22 cellular contexts compared by ENCODE assay signal in genomic region chr3:97835761-97836160, GRCh38. TPM values are rescaled to one million over a fixed set of nuclear protein-coding genes. Genes with fewer than 3 reads are reported as not detected.
A peak's percentile ranks its signal among the peaks of the same experiment; 100 is the strongest.
DNase-seq lines count a peak whose midpoint lies in the region; ATAC-seq, FAIRE-seq and TF ChIP-seq lines count a peak whose summit lies in the region.
"Had no signal": no experiment of that assay in that cellular context is flagged by ENCODE, and none has a peak within 500 bp of the region (broad histone marks: within the 10 kb centered on the region; RNA-seq: fewer than 3 reads in every experiment).

No MANE protein-coding gene starts in this region.

- H3K27ac ChIP-seq in foreskin keratinocyte (no peak overlapping the region), OCI-LY7 (ENCODE audit: low read depth, low read length, poor library complexity, severe bottlenecking) (no peak overlapping the region)
- H3K27ac ChIP-seq: BLaER1, heart left ventricle, suprapubic skin had no signal

- TF ChIP-seq CTCF in foreskin keratinocyte (conservative IDR thresholded peaks at IDR 0.05) (no peak), OCI-LY7 (conservative IDR thresholded peaks at IDR 0.05; ENCODE audit: low read length) (no peak)

- no peaks in the 10 kb centered on the region for H3K27me3 Mint-ChIP-seq in activated T-helper 17 cell treated with anti-CD3 and anti-CD28 coated beads, Interleukin-2, amount 50 U/mL, for 72 hours
- H3K27me3 Mint-ChIP-seq: activated CD8-positive, alpha-beta T cell treated with anti-CD3 and anti-CD28 coated beads for 36 hours; dendritic cell treated with granulocyte-macrophage colony-stimulating factor and Interleukin-4, amounts not matched to agents 40 ng/mL and 50 ng/mL, for 4 days; naive thymus-derived CD4-positive, alpha-beta T cell had no signal

- H3K9me3 Mint-ChIP-seq in activated T-helper 17 cell treated with anti-CD3 and anti-CD28 coated beads, Interleukin-2, amount 50 U/mL, for 72 hours, result no peaks in the 10 kb centered on the region

- DNase-seq in A172 (ENCODE audit: low spot score) (peak; percentile 11), H54 (ENCODE audit: insufficient read length, low spot score) (peak; percentile 37), foreskin keratinocyte (peak in 1 of 2 donors; percentile 78), NCI-H2029 treated with DMSO at 0.1 percent for 48 hours (lab: John Stamatoyannopoulos, UW) (no peak), DMS79 treated with DMSO at 0.1 percent for 48 hours (lab: John Stamatoyannopoulos, UW) (no peak), OCI-LY7 (ENCODE audit: low spot score) (no peak), left colon (no peak)
- DNase-seq: activated CD8-positive, alpha-beta T cell treated with anti-CD3 and anti-CD28 coated beads for 36 hours; activated gamma-delta T cell treated with Interleukin-2 at 50 U/mL for 16 hours; activated T-cell treated with anti-CD3 and anti-CD28 coated beads for 4 hours; COR-L47; DMS79; heart left ventricle; naive thymus-derived CD4-positive, alpha-beta T cell; NK-92 treated with Interleukin-12 subunit alpha and Interleukin-12 subunit beta, amount 100 ng/mL, for 24 hours; retina had no signal

- ATAC-seq in activated T-helper 17 cell treated with anti-CD3 and anti-CD28 coated beads, Interleukin-2, amount 50 U/mL, for 72 hours (replicated peaks), result peak; percentile 77
- ATAC-seq in foreskin keratinocyte (peak; percentile 99), left colon (no peak)
- ATAC-seq: activated CD8-positive, alpha-beta T cell treated with anti-CD3 and anti-CD28 coated beads for 36 hours; heart left ventricle; naive thymus-derived CD4-positive, alpha-beta T cell had no signal

- POLR2A ChIA-PET in OCI-LY7 (lab: Charles Lee), result interaction anchor here (0.6 kb wide), 1 partner anchor 253 kb away, joined by 3 read pairs; no protein-coding TSS in a partner anchor

- H3K27me3 ChIP-seq in foreskin keratinocyte, result no peaks in the 10 kb centered on the region
- H3K27me3 ChIP-seq: BLaER1, heart left ventricle, suprapubic skin had no signal

- no TSS peak for BruUV-seq in OCI-LY7 (replicated peaks; lab: Mats Ljungman, UMichigan)

- H3K9me3 ChIP-seq in OCI-LY7 (ENCODE audit: low read length), result no peaks in the 10 kb centered on the region
- H3K9me3 ChIP-seq: BLaER1, HAP-1, suprapubic skin had no signal

- no peaks in the 10 kb centered on the region for H3K36me3 ChIP-seq in OCI-LY7 (ENCODE audit: insufficient read depth, low read length)
- H3K36me3 ChIP-seq: BLaER1, HAP-1, heart left ventricle had no signal

- H3K9me2 ChIP-seq in OCI-LY7 (ENCODE audit: insufficient read depth, low read length), result no peaks in the 10 kb centered on the region

- TF ChIP-seq POLR2A in H54 (IDR thresholded peaks at IDR 0.05; ENCODE audit: low read depth, low read length), result no peak

- no peak overlapping the region for H3K4me2 ChIP-seq in OCI-LY7 (ENCODE audit: low read length)
- H3K4me2 ChIP-seq: BLaER1 had no signal

- intact Hi-C loops in OCI-LY7 (cut with micrococcal nuclease; ENCODE audit: unreplicated experiment) (no loop called here), left colon (cut with DNase I, micrococcal nuclease) (no loop called here)

- H3K27ac Mint-ChIP-seq in activated T-helper 17 cell treated with anti-CD3 and anti-CD28 coated beads, Interleukin-2, amount 50 U/mL, for 72 hours, result no peak overlapping the region
- H3K27ac Mint-ChIP-seq: activated CD8-positive, alpha-beta T cell treated with anti-CD3 and anti-CD28 coated beads for 36 hours; dendritic cell treated with granulocyte-macrophage colony-stimulating factor and Interleukin-4, amounts not matched to agents 40 ng/mL and 50 ng/mL, for 4 days; naive thymus-derived CD4-positive, alpha-beta T cell had no signal

- CTCF ChIA-PET in OCI-LY7 (lab: Charles Lee; ENCODE audit: unreplicated experiment), result no interaction called here

- H3K36me3 Mint-ChIP-seq in activated T-helper 17 cell treated with anti-CD3 and anti-CD28 coated beads, Interleukin-2, amount 50 U/mL, for 72 hours (ENCODE audit: low read depth), result no peaks in the 10 kb centered on the region

- no peak overlapping the region for H3K4me3 ChIP-seq in OCI-LY7 (ENCODE audit: low read depth, low read length, poor library complexity, severe bottlenecking)
- H3K4me3 ChIP-seq: BLaER1, HAP-1, heart left ventricle, suprapubic skin had no signal

- H3K4me3 Mint-ChIP-seq in activated T-helper 17 cell treated with anti-CD3 and anti-CD28 coated beads, Interleukin-2, amount 50 U/mL, for 72 hours, result no peak overlapping the region
- H3K4me3 Mint-ChIP-seq: activated CD8-positive, alpha-beta T cell treated with anti-CD3 and anti-CD28 coated beads for 36 hours; dendritic cell treated with granulocyte-macrophage colony-stimulating factor and Interleukin-4, amounts not matched to agents 40 ng/mL and 50 ng/mL, for 4 days; naive thymus-derived CD4-positive, alpha-beta T cell had no signal

- no peaks in the 10 kb centered on the region for H4K20me1 ChIP-seq in OCI-LY7 (ENCODE audit: insufficient read depth, low read length)
- H4K20me1 ChIP-seq: BLaER1 had no signal

- no peaks in the 10 kb centered on the region for H3K79me2 ChIP-seq in OCI-LY7 (ENCODE audit: insufficient read depth, low read depth, low read length)

- no peak overlapping the region for H2AFZ ChIP-seq in OCI-LY7 (ENCODE audit: low read length)

- FAIRE-seq in H54 (lab: Jason Lieb, UNC), result peak; percentile 99
- FAIRE-seq: GM12892 had no signal

- peaks cover 5% of the 10 kb centered on the region for H3K4me1 Mint-ChIP-seq in activated T-helper 17 cell treated with anti-CD3 and anti-CD28 coated beads, Interleukin-2, amount 50 U/mL, for 72 hours
- H3K4me1 Mint-ChIP-seq: naive thymus-derived CD4-positive, alpha-beta T cell had no signal

- H3K4me1 ChIP-seq in foreskin keratinocyte (peaks cover 15% of the 10 kb centered on the region), OCI-LY7 (ENCODE audit: insufficient read depth, low read length, poor library complexity, severe bottlenecking) (no peaks in the 10 kb centered on the region)
- H3K4me1 ChIP-seq: HAP-1 had no signal

RNA-seq across cellular contexts. Expression of gene CRYBG3, which starts 13.9 kb away (rescaled TPM):
- total RNA-seq in A172 (2014; rRNA removed; shearing (Covaris generic)), result 9.2 and 11.7 TPM in 2 replicates
- total RNA-seq in activated T-helper 17 cell treated with anti-CD3 and anti-CD28 coated beads, Interleukin-2, amount 50 U/mL, for 72 hours, result 10 to 100 TPM; 15.3 to 26.7 TPM
- 13.8 and 14.2 TPM in 2 replicates for total RNA-seq in foreskin keratinocyte
- polyA plus RNA-seq in foreskin keratinocyte, result 1.4 and 2.2 TPM in 2 replicates
- total RNA-seq in OCI-LY7 (2014; rRNA removed; shearing (Covaris generic)), result 0.05 and 0.22 TPM in 2 replicates
- total RNA-seq in OCI-LY7 (2022), result 0.28 and 0.46 TPM in 2 replicates
- total RNA-seq in left colon, result 10 to 100 TPM; 17.1 to 22.6 TPM

Comparison
In these comparisons a context has a peak if more than half of its experiments do, and no peak if none do; other contexts are left out.
1. DNase-seq: peak in A172 (single experiment) and H54 (single experiment); none in NCI-H2029 treated with DMSO at 0.1 percent for 48 hours (single experiment), DMS79 treated with DMSO at 0.1 percent for 48 hours (single experiment), OCI-LY7 (single experiment) and left colon (0 of 2).